23 cellular contexts compared by ENCODE assay signal in the genomic region with DNA sequence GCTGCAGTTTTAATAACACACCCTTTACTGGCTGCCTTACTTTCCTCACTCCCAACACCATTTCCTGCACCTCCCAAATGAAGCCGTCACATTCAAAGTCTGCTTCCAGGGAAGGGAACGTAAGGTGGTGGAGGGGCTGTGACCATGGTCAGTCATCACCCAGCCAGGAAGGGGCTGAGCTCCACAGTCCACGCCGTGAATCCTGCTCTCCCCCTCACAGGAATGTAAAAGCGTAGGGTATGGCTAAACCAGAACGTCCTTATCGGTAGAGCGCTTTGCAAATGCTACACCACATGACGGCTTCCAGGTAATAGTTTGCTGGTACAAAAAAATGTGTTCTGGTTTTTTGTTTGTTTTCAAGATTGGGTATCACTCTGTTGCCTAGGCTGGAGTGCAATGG.
"Had no signal": no experiment of that assay in that cellular context is flagged by ENCODE, and none has a peak within 500 bp of the region (broad histone marks: within the 10 kb centered on the region; RNA-seq: fewer than 3 reads in every experiment).

No MANE protein-coding gene starts in this region.

- H2AFZ ChIP-seq: neural progenitor cell, parathyroid adenoma had no signal

- H3K4me1 ChIP-seq: neural progenitor cell, parathyroid adenoma, psoas muscle, right lobe of liver had no signal

- DNase-seq: naive thymus-derived CD4-positive, alpha-beta T cell; natural killer cell; ovary; psoas muscle; right cardiac atrium; right lobe of liver; sigmoid colon; small intestine; stimulated activated CD4-positive, alpha-beta T cell treated with anti-CD3 and anti-CD28 coated beads, Interleukin-15, amount 100 ng/mL, for 24 hours; stimulated activated CD4-positive, alpha-beta T cell treated with anti-CD3 and anti-CD28 coated beads, Interleukin-2, amount 100 ng/mL, for 24 hours; stimulated activated CD4-positive, alpha-beta T cell treated with anti-CD3 and anti-CD28 coated beads, Interleukin-2, amount 100 ng/mL, for 48 hours; stimulated activated CD4-positive, alpha-beta T cell treated with anti-CD3 and anti-CD28 coated beads, Interleukin-4, amount 100 ng/mL, for 24 hours; stimulated activated naive B cell treated with anti-CD40 and anti-IgM and Interleukin-4, amounts not matched to agents 10 μg/mL and 1 μg/mL and 100 μg/mL, for 72 hours; stimulated activated naive CD4-positive, alpha-beta T cell treated with Interleukin-2 at 50 U/mL for 16 hours; stomach; tibial artery; transverse colon had no signal

- H3K4me3 ChIP-seq: neural progenitor cell, ovary, psoas muscle, right lobe of liver, sigmoid colon, stomach, tibial artery, transverse colon, upper lobe of left lung had no signal

- H3K36me3 ChIP-seq: neural progenitor cell, ovary had no signal

- FAIRE-seq: small intestine, urothelium cell line had no signal

- H3K79me2 ChIP-seq: parathyroid adenoma had no signal

- H3K27ac ChIP-seq: neural progenitor cell, neutrophil, ovary, parathyroid adenoma, psoas muscle, right lobe of liver, sigmoid colon, tibial artery, transverse colon, upper lobe of left lung had no signal

- H3K27me3 ChIP-seq: neural progenitor cell, neutrophil, ovary, right lobe of liver, sigmoid colon, stomach, tibial artery, transverse colon, upper lobe of left lung had no signal

- H3K9me3 ChIP-seq: neutrophil, ovary, psoas muscle, right lobe of liver, sigmoid colon, stomach, tibial artery, transverse colon, upper lobe of left lung had no signal

- ATAC-seq: naive thymus-derived CD4-positive, alpha-beta T cell; natural killer cell; psoas muscle; right lobe of liver; stimulated activated effector memory CD8-positive, alpha-beta T cell treated with anti-CD3 and anti-CD28 coated beads, Interleukin-12 subunit alpha, Interleukin-12 subunit beta, amount 100 ng/mL, for 72 hours; stimulated activated naive B cell treated with anti-CD40 and anti-IgM and Interleukin-4, amounts not matched to agents 10 μg/mL and 1 μg/mL and 100 μg/mL, for 72 hours had no signal

- H3K4me2 ChIP-seq: neural progenitor cell had no signal
